21 cellular contexts compared by ENCODE assay signal in the genomic region with DNA sequence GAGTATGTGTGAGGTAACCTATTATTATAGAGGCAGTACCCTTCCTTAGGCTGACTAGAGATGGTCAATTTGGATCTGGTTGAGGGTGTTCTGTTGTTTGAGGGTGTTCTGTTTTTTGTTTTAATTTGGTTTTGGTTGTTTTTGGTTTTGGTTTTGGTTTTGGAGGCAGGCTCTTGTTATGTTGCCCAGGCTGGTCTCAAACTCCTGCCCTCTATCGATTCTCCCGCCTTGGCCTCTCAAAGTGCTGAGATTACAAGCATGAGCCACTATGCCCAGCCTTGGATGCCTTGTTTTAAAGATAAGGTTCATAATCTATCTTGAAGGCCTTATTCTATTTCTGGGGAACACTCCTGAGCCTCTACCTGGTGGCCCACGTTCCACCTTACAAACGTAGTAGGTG. TPM values are rescaled to one million over a fixed set of nuclear protein-coding genes. Genes with fewer than 3 reads are reported as not detected.
DNase-seq lines count a peak whose midpoint lies in the region; ATAC-seq and TF ChIP-seq lines count a peak whose summit lies in the region.
"Had no signal": no experiment of that assay in that cellular context is flagged by ENCODE, and none has a peak within 500 bp of the region (broad histone marks: within the 10 kb centered on the region; RNA-seq: fewer than 3 reads in every experiment).

No MANE protein-coding gene starts in this region.

- H3K36me3 ChIP-seq in heart right ventricle, result peaks cover 0 to 4% (median 0%) of the 10 kb centered on the region in 9 donors
- peaks cover 0 to 6% of the 10 kb centered on the region in 2 donors for H3K36me3 ChIP-seq in gastroesophageal sphincter
- H3K36me3 ChIP-seq: right atrium auricular region had no signal

- peaks cover 58% of the 10 kb centered on the region for H3K36me3 Mint-ChIP-seq in activated naive CD4-positive, alpha-beta T cell treated with anti-CD3 and anti-CD28 coated beads, Interleukin-2, amount 10 ng/mL, durations not matched to agents 7 days and 5 days
- H3K36me3 Mint-ChIP-seq in T-helper 17 cell (ENCODE audit: low read depth), result peaks cover 7% of the 10 kb centered on the region
- peaks cover 44% of the 10 kb centered on the region for H3K36me3 Mint-ChIP-seq in central memory CD8-positive, alpha-beta T cell (ENCODE audit: insufficient read depth)
- H3K36me3 Mint-ChIP-seq in stimulated activated memory B cell treated with anti-CD40 and anti-IgM and Interleukin-4, amounts not matched to agents 10 μg/mL and 1 μg/mL and 100 μg/mL, for 72 hours, result peaks cover 53% of the 10 kb centered on the region
- H3K36me3 Mint-ChIP-seq in MCF 10A (ENCODE audit: insufficient read depth, unreplicated experiment), result no peaks in the 10 kb centered on the region

- peaks cover 70% of the 10 kb centered on the region for H3K4me1 Mint-ChIP-seq in activated naive CD4-positive, alpha-beta T cell treated with anti-CD3 and anti-CD28 coated beads, Interleukin-2, amount 10 ng/mL, durations not matched to agents 7 days and 5 days
- H3K4me1 Mint-ChIP-seq in T-helper 17 cell, result peaks cover 48% of the 10 kb centered on the region
- peaks cover 77% of the 10 kb centered on the region for H3K4me1 Mint-ChIP-seq in central memory CD8-positive, alpha-beta T cell
- peaks cover 88% of the 10 kb centered on the region for H3K4me1 Mint-ChIP-seq in stimulated activated memory B cell treated with anti-CD40 and anti-IgM and Interleukin-4, amounts not matched to agents 10 μg/mL and 1 μg/mL and 100 μg/mL, for 72 hours
- no peaks in the 10 kb centered on the region for H3K4me1 Mint-ChIP-seq in MCF 10A (ENCODE audit: insufficient read depth, unreplicated experiment)

- H3K27me3 ChIP-seq in heart right ventricle, result no peaks in the 10 kb centered on the region
- no peaks in the 10 kb centered on the region for H3K27me3 ChIP-seq in gastroesophageal sphincter
- H3K27me3 ChIP-seq: right atrium auricular region had no signal

- WGBS in heart right ventricle, 2 donors, result 90 to 95% methylated on average over 4 of the region's 4 CpGs
- WGBS in gastroesophageal sphincter (ENCODE audit: low coverage in 1 of 2), 2 donors, result 67% methylated on average over 1 of the region's 4 CpGs; no CpG with 5 or more reads in 1 of the 2 donors

- intact Hi-C loops in heart right ventricle (cut with DNase I), result no loop called here
- intact Hi-C loops in MCF 10A (cut with micrococcal nuclease), result no loop called here

- TF ChIP-seq POLR2A in gastroesophageal sphincter (IDR thresholded peaks at IDR 0.05), result no peak

- no peak overlapping the region for H3K4me3 ChIP-seq in heart right ventricle
- no peak overlapping the region for H3K4me3 ChIP-seq in gastroesophageal sphincter
- H3K4me3 ChIP-seq: right atrium auricular region had no signal

- H3K4me3 Mint-ChIP-seq in activated naive CD4-positive, alpha-beta T cell treated with anti-CD3 and anti-CD28 coated beads, Interleukin-2, amount 10 ng/mL, durations not matched to agents 7 days and 5 days, result peak overlapping the region; percentile 48
- H3K4me3 Mint-ChIP-seq in T-helper 17 cell (peak overlapping the region; percentile 83), MCF 10A (ENCODE audit: unreplicated experiment) (no peak overlapping the region)
- H3K4me3 Mint-ChIP-seq in central memory CD8-positive, alpha-beta T cell, result peak overlapping the region; percentile 99
- H3K4me3 Mint-ChIP-seq in stimulated activated memory B cell treated with anti-CD40 and anti-IgM and Interleukin-4, amounts not matched to agents 10 μg/mL and 1 μg/mL and 100 μg/mL, for 72 hours, result no peak overlapping the region
- H3K4me3 Mint-ChIP-seq: H9 had no signal

- H3K9me3 ChIP-seq in T-helper 17 cell (ENCODE audit: control insufficient read depth, low read length, poor library complexity, severe bottlenecking) (no peaks in the 10 kb centered on the region), heart right ventricle (no peaks in the 10 kb centered on the region), gastroesophageal sphincter (no peaks in the 10 kb centered on the region)
- H3K9me3 ChIP-seq: Caco-2, right atrium auricular region had no signal

- ATAC-seq in T-helper 17 cell (no peak), heart right ventricle (no peak), gastroesophageal sphincter (no peak)
- ATAC-seq in central memory CD8-positive, alpha-beta T cell (replicated peaks; ENCODE audit: extremely low read depth, poor library complexity, severe bottlenecking), result no peak
- no peak for ATAC-seq in stimulated activated memory B cell treated with anti-CD40 and anti-IgM and Interleukin-4, amounts not matched to agents 10 μg/mL and 1 μg/mL and 100 μg/mL, for 72 hours
- ATAC-seq: esophagus mucosa, left lobe of liver had no signal

- H3K4me1 ChIP-seq in heart right ventricle (peaks cover 0 to 44% (median 0%) of the 10 kb centered on the region in 9 donors), gastroesophageal sphincter (no peaks in the 10 kb centered on the region)
- H3K4me1 ChIP-seq: right atrium auricular region had no signal

- BruUV-seq in MCF 10A (replicated peaks; lab: Mats Ljungman, UMichigan), result no TSS peak

- no peak for TF ChIP-seq EP300 in gastroesophageal sphincter (IDR thresholded peaks at IDR 0.05)

- no peak overlapping the region for H3K27ac ChIP-seq in heart right ventricle
- no peak overlapping the region for H3K27ac ChIP-seq in gastroesophageal sphincter
- H3K27ac ChIP-seq: right atrium auricular region had no signal

- DNase-seq in activated naive CD4-positive, alpha-beta T cell treated with anti-CD3 and anti-CD28 coated beads, Interleukin-2, amount 10 ng/mL, durations not matched to agents 7 days and 5 days, result no peak
- no peak for DNase-seq in activated naive CD4-positive, alpha-beta T cell treated with anti-CD3 and anti-CD28 coated beads, Interleukin-2, amount 50 U/mL, for 16 hours
- DNase-seq in T-helper 17 cell (no peak), heart right ventricle (no peak), MCF 10A (ENCODE audit: unreplicated experiment) (no peak)
- no peak for DNase-seq in central memory CD8-positive, alpha-beta T cell (ENCODE audit: low spot score in 2 of 2)
- DNase-seq: Caco-2, dermis blood vessel endothelial cell, H9, midbrain, NCI-H2081, NCI-H524, nucleus accumbens, SW 1271 had no signal

- POLR2A ChIA-PET in MCF 10A (lab: Yijun Ruan, JAX), result no interaction called here

- peak overlapping the region; percentile 93 for H3K27ac Mint-ChIP-seq in activated naive CD4-positive, alpha-beta T cell treated with anti-CD3 and anti-CD28 coated beads, Interleukin-2, amount 10 ng/mL, durations not matched to agents 7 days and 5 days
- H3K27ac Mint-ChIP-seq in T-helper 17 cell (peak overlapping the region; percentile 100), MCF 10A (ENCODE audit: low read depth, unreplicated experiment) (no peak overlapping the region)
- H3K27ac Mint-ChIP-seq in central memory CD8-positive, alpha-beta T cell (ENCODE audit: low read depth), result peak overlapping the region; percentile 91
- H3K27ac Mint-ChIP-seq in stimulated activated memory B cell treated with anti-CD40 and anti-IgM and Interleukin-4, amounts not matched to agents 10 μg/mL and 1 μg/mL and 100 μg/mL, for 72 hours, result peak overlapping the region; percentile 54
- H3K27ac Mint-ChIP-seq: H9 had no signal

- no peak for TF ChIP-seq CTCF in heart right ventricle (IDR thresholded peaks at IDR 0.05)
- no peak for TF ChIP-seq CTCF in MCF 10A (IDR thresholded peaks at IDR 0.05; ENCODE audit: unreplicated experiment)
- no peak for TF ChIP-seq CTCF in gastroesophageal sphincter (IDR thresholded peaks at IDR 0.05)

- H3K27me3 Mint-ChIP-seq in activated naive CD4-positive, alpha-beta T cell treated with anti-CD3 and anti-CD28 coated beads, Interleukin-2, amount 10 ng/mL, durations not matched to agents 7 days and 5 days, result no peaks in the 10 kb centered on the region
- H3K27me3 Mint-ChIP-seq in T-helper 17 cell (no peaks in the 10 kb centered on the region), MCF 10A (ENCODE audit: insufficient read depth, unreplicated experiment) (peaks cover 40% of the 10 kb centered on the region)
- H3K27me3 Mint-ChIP-seq in central memory CD8-positive, alpha-beta T cell, result no peaks in the 10 kb centered on the region
- no peaks in the 10 kb centered on the region for H3K27me3 Mint-ChIP-seq in stimulated activated memory B cell treated with anti-CD40 and anti-IgM and Interleukin-4, amounts not matched to agents 10 μg/mL and 1 μg/mL and 100 μg/mL, for 72 hours

- no peaks in the 10 kb centered on the region for H3K9me3 Mint-ChIP-seq in activated naive CD4-positive, alpha-beta T cell treated with anti-CD3 and anti-CD28 coated beads, Interleukin-2, amount 10 ng/mL, durations not matched to agents 7 days and 5 days
- H3K9me3 Mint-ChIP-seq in central memory CD8-positive, alpha-beta T cell, result no peaks in the 10 kb centered on the region
- no peaks in the 10 kb centered on the region for H3K9me3 Mint-ChIP-seq in stimulated activated memory B cell treated with anti-CD40 and anti-IgM and Interleukin-4, amounts not matched to agents 10 μg/mL and 1 μg/mL and 100 μg/mL, for 72 hours
- H3K9me3 Mint-ChIP-seq in MCF 10A (ENCODE audit: unreplicated experiment), result no peaks in the 10 kb centered on the region

- CTCF ChIA-PET in activated naive CD4-positive, alpha-beta T cell treated with anti-CD3 and anti-CD28 coated beads, Interleukin-2, amount 10 ng/mL, durations not matched to agents 7 days and 5 days (lab: Charles Lee), result interaction anchor here (1.1 to 1.5 kb wide), 3 partner anchors 9 to 23 kb away, joined by 3 to 6 read pairs (median 3); partner anchors contain the start of gene MED12
- CTCF ChIA-PET in MCF 10A (lab: Yijun Ruan, JAX), result interaction anchor here (0.5 to 0.7 kb wide), 3 partner anchors 22 to 268 kb away, joined by 3 to 4 read pairs (median 4); no protein-coding TSS in a partner anchor

RNA-seq across cellular contexts. Expression of gene CXorf65, which starts 0.9 kb away (rescaled TPM):
- total RNA-seq in T-helper 17 cell (10 to 100 TPM; 57.7 to 68.3 TPM), heart right ventricle (not detected), MCF 10A (2022) (not detected in 2 replicates), gastroesophageal sphincter (not detected)
- polyA plus RNA-seq in heart right ventricle, result not detected
- total RNA-seq: Caco-2, dermis blood vessel endothelial cell, esophagus mucosa, H9, left lobe of liver, right atrium auricular region, urinary bladder had no signal
- polyA plus RNA-seq: AG04450, urinary bladder had no signal

RNA-seq across cellular contexts. Expression of gene IL2RG, which starts 5.7 kb away (rescaled TPM):
- total RNA-seq in T-helper 17 cell (100 to 1,000 TPM; 347 to 400 TPM), heart right ventricle (10 to 100 TPM in 1 of 10 donors, 1 to 10 TPM in 6, under 1 TPM in 3; 0.57 to 15.3 (median 2.0) TPM), MCF 10A (2022) (1.5 TPM in 1 of 2 replicates, not detected in the other), gastroesophageal sphincter (1 to 10 TPM in 3 of 4 donors, under 1 TPM in 1; 0.62 to 6.3 (median 3.7) TPM)
- 1 to 10 TPM; 1.3 to 1.7 TPM for polyA plus RNA-seq in heart right ventricle
- total RNA-seq: H9 had no signal
- polyA plus RNA-seq: AG04450 had no signal

RNA-seq across cellular contexts. Expression of gene FOXO4, which starts 10.0 kb away (rescaled TPM):
- total RNA-seq in T-helper 17 cell, result 10 to 100 TPM; 23.4 to 40.1 TPM
- total RNA-seq in heart right ventricle, result 10 to 100 TPM; 29.5 to 67.8 (median 37.5) TPM
- polyA plus RNA-seq in heart right ventricle, result 10 to 100 TPM; 12.2 to 21.5 TPM
- total RNA-seq in MCF 10A (2022), result 6.4 and 7.7 TPM in 2 replicates
- total RNA-seq in gastroesophageal sphincter, result 10 to 100 TPM; 19.9 to 48.2 (median 28.9) TPM

RNA-seq across cellular contexts. Expression of gene MED12, which starts 12.8 kb away (rescaled TPM):
- total RNA-seq in T-helper 17 cell, result 10 to 100 TPM; 66.2 to 79.2 TPM
- 10 to 100 TPM; 22.4 to 35.1 (median 28.9) TPM for total RNA-seq in heart right ventricle
- 10 to 100 TPM in 1 of 2 donors, 1 to 10 TPM in 1; 6.1 to 10.8 TPM for polyA plus RNA-seq in heart right ventricle
- total RNA-seq in MCF 10A (2022), result 36.6 and 39.4 TPM in 2 replicates
- 10 to 100 TPM; 19.7 to 30.2 (median 26.2) TPM for total RNA-seq in gastroesophageal sphincter

RNA-seq across cellular contexts. Expression of gene SNX12, which starts 37.5 kb away (rescaled TPM):
- 10 to 100 TPM; 32.4 to 35.4 TPM for total RNA-seq in T-helper 17 cell
- 10 to 100 TPM; 41.5 to 54.0 (median 49.4) TPM for total RNA-seq in heart right ventricle
- 10 to 100 TPM; 22.5 to 36.2 TPM for polyA plus RNA-seq in heart right ventricle
- 67.0 and 81.3 TPM in 2 replicates for total RNA-seq in MCF 10A (2022)
- 10 to 100 TPM; 43.1 to 81.7 (median 52.0) TPM for total RNA-seq in gastroesophageal sphincter

Comparison
In these comparisons a context has a peak if more than half of its experiments do, and no peak if none do; other contexts are left out.
1. H3K4me3 Mint-ChIP-seq: peak in activated naive CD4-positive, alpha-beta T cell treated with anti-CD3 and anti-CD28 coated beads, Interleukin-2, amount 10 ng/mL, durations not matched to agents 7 days and 5 days (single experiment), T-helper 17 cell (single experiment) and central memory CD8-positive, alpha-beta T cell (single experiment); none in stimulated activated memory B cell treated with anti-CD40 and anti-IgM and Interleukin-4, amounts not matched to agents 10 μg/mL and 1 μg/mL and 100 μg/mL, for 72 hours (single experiment) and MCF 10A (single experiment).
2. RNA of gene CXorf65, which starts 0.9 kb away (total RNA-seq): 57.7 to 68.3 TPM in T-helper 17 cell; not detected in MCF 10A, not detected in heart right ventricle and not detected in gastroesophageal sphincter; every median in the first group is over 10 times any median in the second.
3. RNA of gene IL2RG, which starts 5.7 kb away (total RNA-seq): 347 to 400 TPM in T-helper 17 cell; 0.62 to 6.3 TPM in gastroesophageal sphincter, 0.57 to 15.3 TPM in heart right ventricle and 1.5 TPM in MCF 10A; every median in the first group is over 10 times any median in the second.